ENCODE assay signal across 1 cellular context in genomic region chr15:26178821-26179220, GRCh38.
TF ChIP-seq lines count a peak whose summit lies in the region.

No MANE protein-coding gene starts in this region.

TF ChIP-seq in H1, 55 proteins besides CTCF, POLR2A, EP300 and RAD21 (continued from another document):
- no peak for TF ChIP-seq MAFK (IDR thresholded peaks at IDR 0.05; ENCODE audit: low read depth, low read length)
- TF ChIP-seq SIN3A (conservative IDR thresholded peaks at IDR 0.05 in 1 of 2, IDR thresholded peaks at IDR 0.05 in 1 of 2; ENCODE audit: low read depth in 1 of 2, low read length in 2 of 2) = no peak
- no peak for TF ChIP-seq KDM1A (IDR thresholded peaks at IDR 0.05; ENCODE audit: borderline replicate concordance, low read length)
- TF ChIP-seq JUN (IDR thresholded peaks at IDR 0.05; ENCODE audit: low read depth, low read length) = no peak
- no peak for TF ChIP-seq CBX5 (IDR thresholded peaks at IDR 0.05; ENCODE audit: low read depth, low read length)
- TF ChIP-seq CHD2 (IDR thresholded peaks at IDR 0.05; ENCODE audit: low read length) = no peak
- no peak for TF ChIP-seq SP4 (IDR thresholded peaks at IDR 0.05; ENCODE audit: low read length)
- TF ChIP-seq CHD7 (IDR thresholded peaks at IDR 0.05; ENCODE audit: insufficient replicate concordance, low read length) = no peak
